Comparison of ENCODE assay signal across 8 cellular contexts in genomic region chr9:134449180-134449916, GRCh38.
A peak's percentile ranks its signal among the peaks of the same experiment; 100 is the strongest.
DNase-seq lines count a peak whose midpoint lies in the region; ATAC-seq and TF ChIP-seq lines count a peak whose summit lies in the region.

No MANE protein-coding gene starts in this region.

- ATAC-seq in GM18861 (IDR thresholded peaks at IDR 0.05; ENCODE audit: unreplicated experiment) = peak; percentile 72
- ATAC-seq in HG03378 (IDR thresholded peaks at IDR 0.05; ENCODE audit: unreplicated experiment) = peak; percentile 60
- peak; percentile 97 to 98 for ATAC-seq in lower lobe of right lung

- TF ChIP-seq CTCF in AG04450 (IDR thresholded peaks at IDR 0.05; ENCODE audit: low read depth, low read length) (peak; percentile 96), lower lobe of right lung (IDR thresholded peaks at IDR 0.05) (peak; percentile 90)

- no peaks in the 10 kb centered on the region for H3K27me3 ChIP-seq in AG04450 (ENCODE audit: control insufficient read depth, insufficient read depth, low read length)
- H3K27me3 ChIP-seq in lower lobe of right lung (ENCODE audit: low read depth) = no peaks in the 10 kb centered on the region

- H3K4me1 ChIP-seq in lower lobe of right lung = no peaks in the 10 kb centered on the region

- DNase-seq in AG04450 (ENCODE audit: low read depth, low spot score) (peak; percentile 92), NCI-H526 treated with DMSO at 0.1 percent for 48 hours (lab: John Stamatoyannopoulos, UW) (peak; percentile 45), ecto neural progenitor cell (ENCODE audit: low spot score) (peak; percentile 92), lower lobe of right lung (peak; percentile 93)
- DNase-seq in activated CD4-positive, alpha-beta T cell treated with anti-CD3 and anti-CD28 coated beads, Interleukin-2, amount 50 U/mL, for 48 hours = peak; percentile 78 to 83
- DNase-seq in stimulated activated CD8-positive, alpha-beta memory T cell treated with anti-CD3 and anti-CD28 coated beads, Interleukin-12 subunit alpha, Interleukin-12 subunit beta, amount 100 ng/mL, for 4 hours (ENCODE audit: low read depth) = peak; percentile 61

- peaks cover 28% of the 10 kb centered on the region for H3K9me3 ChIP-seq in AG04450 (ENCODE audit: control insufficient read depth, insufficient read depth, low read length)
- H3K9me3 ChIP-seq in lower lobe of right lung = peaks cover 6% of the 10 kb centered on the region

- POLR2A ChIA-PET in AG04450 (lab: Yijun Ruan, JAX) = interaction anchor here (0.6 to 1.5 kb wide), 6 partner anchors 53 to 240 kb away, joined by 3 to 7 read pairs (median 4); no protein-coding TSS in a partner anchor

- no peak overlapping the region for H3K4me3 ChIP-seq in AG04450 (ENCODE audit: low read depth, low read length)
- H3K4me3 ChIP-seq in lower lobe of right lung = no peak overlapping the region

- CTCF ChIA-PET in AG04450 (lab: Charles Lee) = interaction anchor here (0.5 to 3.6 kb wide), 47 partner anchors 9 to 963 kb away, joined by 3 to 68 read pairs (median 4); no protein-coding TSS in a partner anchor

- no peaks in the 10 kb centered on the region for H3K36me3 ChIP-seq in lower lobe of right lung

- H3K27ac ChIP-seq in AG04450 (ENCODE audit: low read depth, low read length) (no peak overlapping the region), lower lobe of right lung (no peak overlapping the region)

- intact Hi-C loops in lower lobe of right lung (cut with DNase I) = loop anchor here (5.0 kb wide), 1 partner anchor 277 kb away; no protein-coding TSS in a partner anchor
